Comparison of ENCODE assay signal across 8 cellular contexts in genomic region chr4:140095694-140096482, GRCh38. TPM values are rescaled to one million over a fixed set of nuclear protein-coding genes. Genes with fewer than 3 reads are reported as not detected.
DNase-seq lines count a peak whose midpoint lies in the region; ATAC-seq and TF ChIP-seq lines count a peak whose summit lies in the region.

No MANE protein-coding gene starts in this region.

- ATAC-seq in GM19324 (IDR thresholded peaks at IDR 0.05; ENCODE audit: low FRiP score, unreplicated experiment), result no peak

- H3K9ac ChIP-seq in smooth muscle cell (ENCODE audit: low read depth), result peak overlapping the region; percentile 84

- H3K36me3 ChIP-seq in HEK293 (ENCODE audit: control insufficient read depth in 2 of 2, insufficient read depth in 1 of 2, low read length in 2 of 2), result no peaks in the 10 kb centered on the region
- no peaks in the 10 kb centered on the region for H3K36me3 ChIP-seq in left ventricle myocardium inferior
- H3K36me3 ChIP-seq in smooth muscle cell (ENCODE audit: low read depth), result no peaks in the 10 kb centered on the region
- no peaks in the 10 kb centered on the region for H3K36me3 ChIP-seq in WERI-Rb-1

- in situ Hi-C loops in GM13976 (cut with MboI; ENCODE audit: low sequenced_read_pairs, unreplicated experiment), result no loop called here

- H3K4me3 ChIP-seq in HEK293 (ENCODE audit: low read depth, low read length) (no peak overlapping the region), left ventricle myocardium inferior (peak overlapping the region; percentile 42), smooth muscle cell (no peak overlapping the region), WERI-Rb-1 (ENCODE audit: low read depth, low read length) (no peak overlapping the region)

- 8% methylated on average over 9 of the region's 9 CpGs for WGBS in smooth muscle cell (ENCODE audit: low lambda C conversion rate)

- H3K79me2 ChIP-seq in smooth muscle cell (ENCODE audit: low read depth), result peaks cover 33% of the 10 kb centered on the region

- DNase-seq in SHP77 (lab: John Stamatoyannopoulos, UW), result peak; percentile 49 to 64
- peak; percentile 54 for DNase-seq in activated naive CD4-positive, alpha-beta T cell treated with anti-CD3 and anti-CD28 coated beads, Interleukin-2, amount 50 U/mL, for 16 hours
- peak; percentile 33 for DNase-seq in left ventricle myocardium inferior
- DNase-seq in smooth muscle cell (lab: John Stamatoyannopoulos, UW; ENCODE audit: unreplicated experiment), result no peak
- no peak for DNase-seq in GM13976 (ENCODE audit: low spot score)
- DNase-seq in WERI-Rb-1, result no peak

- H3F3A ChIP-seq in smooth muscle cell (ENCODE audit: low read depth), result peaks cover 67% of the 10 kb centered on the region

- CTCF ChIA-PET in HEK293 (lab: Yijun Ruan, JAX), result interaction anchor here (1.2 kb wide), 1 partner anchor 157 kb away, joined by 4 read pairs; no protein-coding TSS in a partner anchor

- H3K4me1 ChIP-seq in HEK293 (ENCODE audit: control insufficient read depth, insufficient read depth, low read length), result peaks cover 7% of the 10 kb centered on the region
- H3K4me1 ChIP-seq in left ventricle myocardium inferior, result peaks cover 94% of the 10 kb centered on the region
- H3K4me1 ChIP-seq in smooth muscle cell (ENCODE audit: low read depth), result peaks cover 75% of the 10 kb centered on the region

- H3K4me2 ChIP-seq in smooth muscle cell, result peak overlapping the region; percentile 79

- no peak overlapping the region for H2AFZ ChIP-seq in smooth muscle cell (ENCODE audit: low read depth)

- H3K9me3 ChIP-seq in HEK293 (ENCODE audit: control insufficient read depth, insufficient read depth, low read depth, low read length) (no peaks in the 10 kb centered on the region), left ventricle myocardium inferior (replicated peaks) (no peaks in the 10 kb centered on the region), smooth muscle cell (replicated peaks; ENCODE audit: low read depth) (no peaks in the 10 kb centered on the region), WERI-Rb-1 (ENCODE audit: severe bottlenecking) (no peaks in the 10 kb centered on the region)

- H3K27ac ChIP-seq in HEK293 (ENCODE audit: extremely low read depth, low read depth, low read length) (no peak overlapping the region), left ventricle myocardium inferior (replicated peaks) (peak overlapping the region; percentile 90), smooth muscle cell (ENCODE audit: low read depth) (peak overlapping the region; percentile 97), WERI-Rb-1 (no peak overlapping the region)

- POLR2A ChIA-PET in HEK293 (lab: Yijun Ruan, JAX), result interaction anchor here (0.7 to 1.4 kb wide), 2 partner anchors 13 to 55 kb away, joined by 3 read pairs; no protein-coding TSS in a partner anchor

- H3K27me3 ChIP-seq in left ventricle myocardium inferior (ENCODE audit: low read depth), result no peaks in the 10 kb centered on the region
- H3K27me3 ChIP-seq in smooth muscle cell (ENCODE audit: low read depth), result no peaks in the 10 kb centered on the region
- H3K27me3 ChIP-seq in WERI-Rb-1 (ENCODE audit: insufficient read depth, low read depth, severe bottlenecking), result no peaks in the 10 kb centered on the region

- no peaks in the 10 kb centered on the region for H4K20me1 ChIP-seq in smooth muscle cell (ENCODE audit: low read depth)

- TF ChIP-seq CTCF in HEK293 (tag by site-specific recombination; IDR thresholded peaks at IDR 0.05) (no peak), left ventricle myocardium inferior (IDR thresholded peaks at IDR 0.05; ENCODE audit: borderline replicate concordance) (no peak), smooth muscle cell (IDR thresholded peaks at IDR 0.05; ENCODE audit: borderline replicate concordance, insufficient read depth, poor library complexity, severe bottlenecking) (no peak), GM13976 (IDR thresholded peaks at IDR 0.05; ENCODE audit: borderline replicate concordance, control extremely low read depth, extremely low read depth, insufficient read depth, missing control alignments) (no peak), WERI-Rb-1 (IDR thresholded peaks at IDR 0.05; ENCODE audit: low read depth, low read length) (no peak)

- intact Hi-C loops in left ventricle myocardium inferior (cut with micrococcal nuclease), result no loop called here

TF ChIP-seq in HEK293, 187 proteins besides CTCF, POLR2A, EP300 and RAD21 (continues in another document):
- no peak for TF ChIP-seq ZNF157 (tag by site-specific recombination; IDR thresholded peaks at IDR 0.05)
- TF ChIP-seq, protein P1, sequence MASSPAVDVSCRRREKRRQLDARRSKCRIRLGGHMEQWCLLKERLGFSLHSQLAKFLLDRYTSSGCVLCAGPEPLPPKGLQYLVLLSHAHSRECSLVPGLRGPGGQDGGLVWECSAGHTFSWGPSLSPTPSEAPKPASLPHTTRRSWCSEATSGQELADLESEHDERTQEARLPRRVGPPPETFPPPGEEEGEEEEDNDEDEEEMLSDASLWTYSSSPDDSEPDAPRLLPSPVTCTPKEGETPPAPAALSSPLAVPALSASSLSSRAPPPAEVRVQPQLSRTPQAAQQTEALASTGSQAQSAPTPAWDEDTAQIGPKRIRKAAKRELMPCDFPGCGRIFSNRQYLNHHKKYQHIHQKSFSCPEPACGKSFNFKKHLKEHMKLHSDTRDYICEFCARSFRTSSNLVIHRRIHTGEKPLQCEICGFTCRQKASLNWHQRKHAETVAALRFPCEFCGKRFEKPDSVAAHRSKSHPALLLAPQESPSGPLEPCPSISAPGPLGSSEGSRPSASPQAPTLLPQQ (tag by site-specific recombination; IDR thresholded peaks at IDR 0.05), result 0 out of 2 replicates have a peak, but pooled peaks have one; percentile 43
- no peak for TF ChIP-seq ZNF221 (tag by site-specific recombination; IDR thresholded peaks at IDR 0.05; ENCODE audit: borderline replicate concordance)
- TF ChIP-seq ZNF544 (tag by site-specific recombination; IDR thresholded peaks at IDR 0.05), result no peak
- TF ChIP-seq ZNF585B (tag by site-specific recombination; IDR thresholded peaks at IDR 0.05), result no peak
- no peak for TF ChIP-seq ZNF473 (tag by site-specific recombination; IDR thresholded peaks at IDR 0.05)
- TF ChIP-seq ZNF677 (tag by site-specific recombination; IDR thresholded peaks at IDR 0.05), result no peak
- no peak for TF ChIP-seq KLF7 (tag by site-specific recombination; IDR thresholded peaks at IDR 0.05; ENCODE audit: borderline replicate concordance)
- TF ChIP-seq HIC1 (tag by site-specific recombination; IDR thresholded peaks at IDR 0.05), result peak; percentile 77
- TF ChIP-seq HOXC10 (CRISPR knock-in tag; IDR thresholded peaks at IDR 0.05), result no peak
- TF ChIP-seq ZNF830 (tag by site-specific recombination; IDR thresholded peaks at IDR 0.05; ENCODE audit: low read depth), result no peak
- no peak for TF ChIP-seq ZNF37A (tag by site-specific recombination; IDR thresholded peaks at IDR 0.05)
- no peak for TF ChIP-seq ZNF621 (tag by site-specific recombination; IDR thresholded peaks at IDR 0.05)
- TF ChIP-seq EGR2 (tag by site-specific recombination; IDR thresholded peaks at IDR 0.05; ENCODE audit: low read depth), result no peak
- TF ChIP-seq, protein P2, sequence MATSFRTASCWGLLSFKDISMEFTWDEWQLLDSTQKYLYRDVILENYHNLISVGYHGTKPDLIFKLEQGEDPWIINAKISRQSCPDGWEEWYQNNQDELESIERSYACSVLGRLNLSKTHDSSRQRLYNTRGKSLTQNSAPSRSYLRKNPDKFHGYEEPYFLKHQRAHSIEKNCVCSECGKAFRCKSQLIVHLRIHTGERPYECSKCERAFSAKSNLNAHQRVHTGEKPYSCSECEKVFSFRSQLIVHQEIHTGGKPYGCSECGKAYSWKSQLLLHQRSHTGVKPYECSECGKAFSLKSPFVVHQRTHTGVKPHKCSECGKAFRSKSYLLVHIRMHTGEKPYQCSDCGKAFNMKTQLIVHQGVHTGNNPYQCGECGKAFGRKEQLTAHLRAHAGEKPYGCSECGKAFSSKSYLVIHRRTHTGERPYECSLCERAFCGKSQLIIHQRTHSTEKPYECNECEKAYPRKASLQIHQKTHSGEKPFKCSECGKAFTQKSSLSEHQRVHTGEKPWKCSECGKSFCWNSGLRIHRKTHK (tag by site-specific recombination; IDR thresholded peaks at IDR 0.05), result no peak

RNA-seq across cellular contexts. Expression of gene MAML3, which starts 58.1 kb away (rescaled TPM):
- total RNA-seq in left ventricle myocardium inferior (2.6 TPM), smooth muscle cell (12.4 and 12.6 TPM in 2 replicates)
- 4.9 and 5.3 TPM in 2 replicates for polyA plus RNA-seq in smooth muscle cell

Comparison
In these comparisons a context has a peak if more than half of its experiments do, and no peak if none do; other contexts are left out.
1. H3K27ac ChIP-seq: peak in left ventricle myocardium inferior (single experiment) and smooth muscle cell (single experiment); none in HEK293 (single experiment) and WERI-Rb-1 (single experiment).
2. DNase-seq: peak in SHP77 (2 of 2), activated naive CD4-positive, alpha-beta T cell treated with anti-CD3 and anti-CD28 coated beads, Interleukin-2, amount 50 U/mL, for 16 hours (single experiment) and left ventricle myocardium inferior (single experiment); none in smooth muscle cell (single experiment), GM13976 (single experiment) and WERI-Rb-1 (single experiment).